Comparison of ENCODE assay signal across 8 cellular contexts in the genomic region with DNA sequence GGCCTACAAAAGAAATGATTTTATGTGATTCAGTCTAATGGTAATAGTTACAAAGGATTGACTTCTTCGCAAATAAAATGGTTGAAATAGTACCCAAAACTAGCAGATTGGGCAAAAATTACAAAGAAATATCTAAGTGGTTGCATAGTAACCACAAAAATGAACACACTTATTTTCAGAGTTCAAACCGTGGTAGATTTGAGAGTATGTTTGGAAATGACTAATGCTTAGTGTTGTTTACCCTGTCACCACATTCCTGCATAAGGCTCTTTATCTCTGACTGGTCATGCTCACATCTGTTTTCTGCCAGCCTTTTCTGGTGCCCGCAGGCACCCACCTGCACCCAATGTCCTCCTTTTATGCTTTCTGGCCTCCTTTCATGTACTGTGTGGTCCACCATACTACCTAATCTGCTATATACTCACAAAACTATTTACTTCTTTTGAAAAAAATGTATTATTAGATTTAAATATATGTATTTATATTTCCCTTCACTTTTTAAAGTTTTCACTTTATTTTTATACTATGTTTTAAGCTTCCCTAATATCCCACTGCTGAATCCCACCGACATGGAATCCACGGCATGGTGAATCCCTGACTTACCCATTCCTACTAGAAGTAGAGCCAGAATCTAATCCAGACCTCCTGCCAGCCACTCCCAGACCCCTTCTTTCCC. TPM values are rescaled to one million over a fixed set of nuclear protein-coding genes. Genes with fewer than 3 reads are reported as not detected.
DNase-seq lines count a peak whose midpoint lies in the region; ATAC-seq and TF ChIP-seq lines count a peak whose summit lies in the region.

No MANE protein-coding gene starts in this region.

- H3K9me1 ChIP-seq in IMR-90 (ENCODE audit: insufficient read depth, low read length): peaks cover 3% of the 10 kb centered on the region; the same call in 1 of the 2 replicates

- dilution Hi-C loops in IMR-90 (cut with HindIII; ENCODE audit: low sequenced_read_pairs, unreplicated experiment): no loop called here

- peak overlapping the region; percentile 93 for H3K27ac Mint-ChIP-seq in activated T-helper 1 cell treated with anti-CD3 and anti-CD28 coated beads, Interleukin-12 subunit alpha, Interleukin-12 subunit beta, Interleukin-2, Interleukin-4 antibody, amounts not matched to agents 30 ng/mL and 10 ng/mL and 1 ng/mL, durations not matched to agents 14 hours and 24 hours and 36 hours

- CTCF ChIA-PET in GM10248 (lab: Yijun Ruan, JAX): interaction anchor here (1.1 to 1.7 kb wide), 3 partner anchors 10 to 42 kb away, joined by 4 to 6 read pairs (median 4); no protein-coding TSS in a partner anchor
- CTCF ChIA-PET in IMR-90 (lab: Yijun Ruan, JAX): no interaction called here

- H4K20me1 ChIP-seq in IMR-90 (ENCODE audit: insufficient read depth, low read length): no peaks in the 10 kb centered on the region

- H2AK9ac ChIP-seq in IMR-90 (replicated peaks; ENCODE audit: low read depth, low read length, poor library complexity): no peak overlapping the region

- H3K4me1 ChIP-seq in IMR-90 (ENCODE audit: control insufficient read depth, insufficient read depth, low read length): peaks cover 10% of the 10 kb centered on the region
- H3K4me1 ChIP-seq in lower lobe of right lung: no peaks in the 10 kb centered on the region

- no peaks in the 10 kb centered on the region for H3K79me1 ChIP-seq in IMR-90 (ENCODE audit: low read depth in 1 of 2, low read length in 2 of 2)

- H3K23ac ChIP-seq in IMR-90 (ENCODE audit: low read depth, low read length): 0 out of 2 replicates have a peak overlapping the region, but pooled peaks have one; percentile 73

- H3K27me3 ChIP-seq in IMR-90 (ENCODE audit: control insufficient read depth, insufficient read depth, low read length) (no peaks in the 10 kb centered on the region), lower lobe of right lung (ENCODE audit: low read depth) (no peaks in the 10 kb centered on the region)

- peaks cover 92% of the 10 kb centered on the region for H3K4me1 Mint-ChIP-seq in activated T-helper 1 cell treated with anti-CD3 and anti-CD28 coated beads, Interleukin-12 subunit alpha, Interleukin-12 subunit beta, Interleukin-2, Interleukin-4 antibody, amounts not matched to agents 30 ng/mL and 10 ng/mL and 1 ng/mL, durations not matched to agents 14 hours and 24 hours and 36 hours (ENCODE audit: low read depth)

- H3K27ac ChIP-seq in IMR-90 (ENCODE audit: insufficient read depth, low read length) (peak overlapping the region; percentile 57; the same call in 1 of the 2 replicates), lower lobe of right lung (no peak overlapping the region)

- in situ Hi-C loops in IMR-90 (cut with MboI; ENCODE audit: low sequenced_read_pairs): no loop called here

- peak overlapping the region; percentile 65; the same call in 1 of the 2 replicates for H3K56ac ChIP-seq in IMR-90 (ENCODE audit: extremely low read depth, insufficient read depth, low read length)

- peak overlapping the region; percentile 81; the same call in 1 of the 3 replicates for H2BK15ac ChIP-seq in IMR-90 (ENCODE audit: low read depth, low read length)

- no peaks in the 10 kb centered on the region for H3K36me3 ChIP-seq in IMR-90 (ENCODE audit: control insufficient read depth, insufficient read depth, low read length)
- H3K36me3 ChIP-seq in lower lobe of right lung: no peaks in the 10 kb centered on the region

- H3K9me3 Mint-ChIP-seq in activated T-helper 1 cell treated with anti-CD3 and anti-CD28 coated beads, Interleukin-12 subunit alpha, Interleukin-12 subunit beta, Interleukin-2, Interleukin-4 antibody, amounts not matched to agents 30 ng/mL and 10 ng/mL and 1 ng/mL, durations not matched to agents 14 hours and 24 hours and 36 hours: no peaks in the 10 kb centered on the region

- peak overlapping the region; percentile 97; the same call in 1 of the 2 replicates for H3K18ac ChIP-seq in IMR-90 (ENCODE audit: low read depth, low read length)

- H3K9ac ChIP-seq in IMR-90 (ENCODE audit: low read depth, low read length): no peak overlapping the region

- BruUV-seq in IMR-90 (replicated peaks; lab: Mats Ljungman, UMichigan): no TSS peak

- peak overlapping the region in 1 of 2 experiments; percentile 93; a peak in 2 of 4 replicates for H4K8ac ChIP-seq in IMR-90 (ENCODE audit: low read depth in 2 of 2, low read length in 2 of 2)

- peak; percentile 87 for ATAC-seq in GM21717 (IDR thresholded peaks at IDR 0.05; ENCODE audit: unreplicated experiment)
- ATAC-seq in IMR-90 (ENCODE audit: low read depth): peak; percentile 87
- ATAC-seq in lower lobe of right lung: peak; percentile 67 to 70

- TF ChIP-seq CTCF in GM10248 (IDR thresholded peaks at IDR 0.05; ENCODE audit: control extremely low read depth, extremely low read depth, low read depth, missing control alignments): no peak
- no peak for TF ChIP-seq CTCF in IMR-90 (conservative IDR thresholded peaks at IDR 0.05; ENCODE audit: low read depth, low read length)
- TF ChIP-seq CTCF in lower lobe of right lung (IDR thresholded peaks at IDR 0.05): no peak

- H2BK5ac ChIP-seq in IMR-90 (ENCODE audit: low read depth, low read length, poor library complexity, severe bottlenecking): peak overlapping the region; percentile 95

- H2BK120ac ChIP-seq in IMR-90 (ENCODE audit: low read depth, low read length): peak overlapping the region; percentile 95

- TF ChIP-seq RAD21 in IMR-90 (IDR thresholded peaks at IDR 0.05; ENCODE audit: low read length): no peak

- TF ChIP-seq POLR2A in IMR-90 (IDR thresholded peaks at IDR 0.05; ENCODE audit: low read depth, low read length): no peak

- intact Hi-C loops in IMR-90 (cut with micrococcal nuclease): loop anchor here (2.0 kb wide), 1 partner anchor 172 kb away; no protein-coding TSS in a partner anchor
- intact Hi-C loops in activated T-helper 1 cell treated with anti-CD3 and anti-CD28 coated beads, Interleukin-12 subunit alpha, Interleukin-12 subunit beta, Interleukin-2, Interleukin-4 antibody, amounts not matched to agents 30 ng/mL and 10 ng/mL and 1 ng/mL, durations not matched to agents 14 hours and 24 hours and 36 hours (cut with micrococcal nuclease): loop anchor here (1.0 kb wide), 5 partner anchors 12 to 149 kb away; no protein-coding TSS in a partner anchor
- intact Hi-C loops in lower lobe of right lung (cut with DNase I): no loop called here
- intact Hi-C loops in posterior vena cava (cut with DNase I): no loop called here

- DNase-seq in GM10248 (ENCODE audit: extremely low spot score): peak; percentile 29
- peak; percentile 95 for DNase-seq in IMR-90
- no peak for DNase-seq in activated T-helper 1 cell treated with anti-CD3 and anti-CD28 coated beads, Interleukin-12 subunit alpha, Interleukin-12 subunit beta, Interleukin-2, Interleukin-4 antibody, amounts not matched to agents 30 ng/mL and 10 ng/mL and 1 ng/mL, durations not matched to agents 14 hours and 24 hours and 36 hours (ENCODE audit: low spot score)
- no peak for DNase-seq in lower lobe of right lung
- no peak for DNase-seq in posterior vena cava (ENCODE audit: low spot score)
- no peak for DNase-seq in germinal center (ENCODE audit: low spot score)
- DNase-seq in NCI-H1092 (lab: John Stamatoyannopoulos, UW): no peak

- peak overlapping the region; percentile 98 for H2BK20ac ChIP-seq in IMR-90 (ENCODE audit: low read depth, low read length)

- H3K4me3 ChIP-seq in IMR-90 (ENCODE audit: insufficient read depth, low read depth, low read length) (no peak overlapping the region), lower lobe of right lung (no peak overlapping the region)

- H4K91ac ChIP-seq in IMR-90 (ENCODE audit: insufficient read depth, low read depth, low read length): peak overlapping the region; percentile 86

- H3K14ac ChIP-seq in IMR-90 (replicated peaks; ENCODE audit: low read depth, low read length): no peak overlapping the region

- H4K5ac ChIP-seq in IMR-90 (ENCODE audit: low read depth, low read length): peak overlapping the region; percentile 78; the same call in 1 of the 2 replicates

- no CpG with 5 or more reads among the region's 5 CpGs for WGBS in IMR-90 (ENCODE audit: extremely low coverage in 2 of 2, insufficient read length in 1 of 2), 2 experiments

- H3K36me3 Mint-ChIP-seq in activated T-helper 1 cell treated with anti-CD3 and anti-CD28 coated beads, Interleukin-12 subunit alpha, Interleukin-12 subunit beta, Interleukin-2, Interleukin-4 antibody, amounts not matched to agents 30 ng/mL and 10 ng/mL and 1 ng/mL, durations not matched to agents 14 hours and 24 hours and 36 hours (ENCODE audit: low read depth): peaks cover 48% of the 10 kb centered on the region

- peak overlapping the region; percentile 63 for H3K4me3 Mint-ChIP-seq in activated T-helper 1 cell treated with anti-CD3 and anti-CD28 coated beads, Interleukin-12 subunit alpha, Interleukin-12 subunit beta, Interleukin-2, Interleukin-4 antibody, amounts not matched to agents 30 ng/mL and 10 ng/mL and 1 ng/mL, durations not matched to agents 14 hours and 24 hours and 36 hours

- H3K9me3 ChIP-seq in IMR-90 (ENCODE audit: control insufficient read depth, insufficient read depth, low read length) (no peaks in the 10 kb centered on the region), lower lobe of right lung (no peaks in the 10 kb centered on the region)

- peak overlapping the region; percentile 39 for H3K4me2 ChIP-seq in IMR-90 (ENCODE audit: low read depth, low read length)

- H3K4ac ChIP-seq in IMR-90 (ENCODE audit: low read depth, low read length): peak overlapping the region; percentile 89

- POLR2A ChIA-PET in GM10248 (lab: Yijun Ruan, JAX) (interaction anchor here (0.6 kb wide), 1 partner anchor 70 kb away, joined by 3 read pairs; no protein-coding TSS in a partner anchor), IMR-90 (lab: Charles Lee; ENCODE audit: unreplicated experiment) (no interaction called here)

- peak overlapping the region; percentile 89 for H2AK5ac ChIP-seq in IMR-90 (ENCODE audit: low read depth, low read length)

- no peak overlapping the region for H2AFZ ChIP-seq in IMR-90 (replicated peaks; ENCODE audit: low read length, poor library complexity)

- no peaks in the 10 kb centered on the region for H3K27me3 Mint-ChIP-seq in activated T-helper 1 cell treated with anti-CD3 and anti-CD28 coated beads, Interleukin-12 subunit alpha, Interleukin-12 subunit beta, Interleukin-2, Interleukin-4 antibody, amounts not matched to agents 30 ng/mL and 10 ng/mL and 1 ng/mL, durations not matched to agents 14 hours and 24 hours and 36 hours (ENCODE audit: insufficient read depth)

TF ChIP-seq in IMR-90, 13 proteins besides CTCF, POLR2A, EP300 and RAD21 (continues in another document):
- TF ChIP-seq RFX5 (IDR thresholded peaks at IDR 0.05; ENCODE audit: low read depth, low read length) (no peak), MAFK (IDR thresholded peaks at IDR 0.05; ENCODE audit: low read depth, low read length) (peak; percentile 68)

RNA-seq across cellular contexts. Expression of gene PTPRC, which starts 30.3 kb away (rescaled TPM):
- total RNA-seq in IMR-90 (2012; rRNA removed) (not detected in 2 replicates), lower lobe of right lung (214 TPM), posterior vena cava (10 to 100 TPM; 30.8 to 41.7 TPM)
- not detected in 2 replicates for polyA plus RNA-seq in IMR-90 (2012; rRNA removed)
- not detected in 2 replicates for polyA plus RNA-seq in IMR-90 (2012; cell fraction: cytosol; rRNA removed)
- polyA plus RNA-seq in IMR-90 (2012; cell fraction: nucleus; rRNA removed; ENCODE audit: low replicate concordance): 0.06 TPM in 1 of 2 replicates, not detected in the other
- total RNA-seq in activated T-helper 1 cell treated with anti-CD3 and anti-CD28 coated beads, Interleukin-12 subunit alpha, Interleukin-12 subunit beta, Interleukin-2, Interleukin-4 antibody, amounts not matched to agents 30 ng/mL and 10 ng/mL and 1 ng/mL, durations not matched to agents 14 hours and 24 hours and 36 hours: 512 and 516 TPM in 2 replicates

Comparison
In these comparisons a context has a peak if more than half of its experiments do, and no peak if none do; other contexts are left out.
1. DNase-seq: peak in GM10248 (single experiment) and IMR-90 (single experiment); none in activated T-helper 1 cell treated with anti-CD3 and anti-CD28 coated beads, Interleukin-12 subunit alpha, Interleukin-12 subunit beta, Interleukin-2, Interleukin-4 antibody, amounts not matched to agents 30 ng/mL and 10 ng/mL and 1 ng/mL, durations not matched to agents 14 hours and 24 hours and 36 hours (single experiment), lower lobe of right lung (single experiment), posterior vena cava (single experiment), germinal center (single experiment) and NCI-H1092 (single experiment).
2. RNA of gene PTPRC, which starts 30.3 kb away (total RNA-seq): 512 to 516 TPM in activated T-helper 1 cell treated with anti-CD3 and anti-CD28 coated beads, Interleukin-12 subunit alpha, Interleukin-12 subunit beta, Interleukin-2, Interleukin-4 antibody, amounts not matched to agents 30 ng/mL and 10 ng/mL and 1 ng/mL, durations not matched to agents 14 hours and 24 hours and 36 hours, 214 TPM in lower lobe of right lung (single experiment) and 30.8 to 41.7 TPM in posterior vena cava; not detected in IMR-90; every median in the first group is over 10 times any median in the second.
3. intact Hi-C loops: an anchor here in IMR-90 (2.0 kb wide) and activated T-helper 1 cell treated with anti-CD3 and anti-CD28 coated beads, Interleukin-12 subunit alpha, Interleukin-12 subunit beta, Interleukin-2, Interleukin-4 antibody, amounts not matched to agents 30 ng/mL and 10 ng/mL and 1 ng/mL, durations not matched to agents 14 hours and 24 hours and 36 hours (1.0 kb wide); none called in lower lobe of right lung and posterior vena cava.
4. Peak in every context shown above with its lines, with median percentiles within 50 percentile points of each other: ATAC-seq.